Comparison of ENCODE assay signal across 1 cellular context in the genomic region with DNA sequence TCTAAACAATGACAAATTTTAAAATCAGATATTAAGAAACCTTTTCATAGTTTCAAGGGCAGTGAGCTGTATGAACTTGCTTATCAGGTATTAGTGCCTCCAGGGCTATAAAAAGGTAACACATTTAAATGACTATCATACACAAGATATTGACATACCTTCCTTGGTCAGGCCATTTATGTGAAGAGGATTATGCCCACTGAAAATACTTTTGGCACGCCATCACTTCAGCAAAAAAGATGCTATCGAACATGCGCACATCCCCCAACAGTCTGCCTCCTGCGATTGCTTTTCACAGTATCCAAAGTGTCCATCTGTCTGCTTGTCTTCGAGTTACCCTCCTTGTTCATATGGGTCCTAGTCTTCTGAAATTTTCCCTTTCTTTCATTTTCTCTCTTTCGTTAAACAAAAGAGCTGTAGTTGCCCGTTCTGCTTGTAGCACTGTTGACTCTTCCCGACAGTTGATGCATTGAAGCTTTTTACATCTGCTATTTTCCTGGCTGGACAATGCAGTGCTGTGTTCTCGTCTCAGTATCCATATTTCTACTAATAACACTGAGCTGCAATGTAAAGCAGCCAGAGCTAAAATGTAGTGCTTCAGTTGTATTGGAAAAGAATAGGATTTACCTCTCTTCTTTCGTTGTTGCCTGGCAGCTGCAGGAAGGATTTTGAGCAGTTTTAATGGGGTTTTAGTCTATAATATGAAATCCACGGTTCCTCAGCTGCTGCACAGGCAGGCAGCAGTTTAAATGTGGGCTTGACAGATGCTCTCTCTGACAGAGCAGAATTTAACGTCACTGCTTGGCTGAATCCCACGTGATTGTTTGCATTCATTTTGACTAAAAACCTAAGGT.
A peak's percentile ranks its signal among the peaks of the same experiment; 100 is the strongest.
TF ChIP-seq lines count a peak whose summit lies in the region.

A gene with protein sequence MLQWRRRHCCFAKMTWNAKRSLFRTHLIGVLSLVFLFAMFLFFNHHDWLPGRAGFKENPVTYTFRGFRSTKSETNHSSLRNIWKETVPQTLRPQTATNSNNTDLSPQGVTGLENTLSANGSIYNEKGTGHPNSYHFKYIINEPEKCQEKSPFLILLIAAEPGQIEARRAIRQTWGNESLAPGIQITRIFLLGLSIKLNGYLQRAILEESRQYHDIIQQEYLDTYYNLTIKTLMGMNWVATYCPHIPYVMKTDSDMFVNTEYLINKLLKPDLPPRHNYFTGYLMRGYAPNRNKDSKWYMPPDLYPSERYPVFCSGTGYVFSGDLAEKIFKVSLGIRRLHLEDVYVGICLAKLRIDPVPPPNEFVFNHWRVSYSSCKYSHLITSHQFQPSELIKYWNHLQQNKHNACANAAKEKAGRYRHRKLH (minus strand): TSS at position 753 of the 854 bp plus-strand sequence. CDS start 5,051 bp downstream, outside the sequence.

TF ChIP-seq in IMR-90, 13 proteins besides CTCF, POLR2A, EP300 and RAD21 (continued from another document):
- TF ChIP-seq RCOR1 (IDR thresholded peaks at IDR 0.05; ENCODE audit: insufficient replicate concordance, low read length) (no peak), RFX5 (IDR thresholded peaks at IDR 0.05; ENCODE audit: low read depth, low read length) (no peak)
- TF ChIP-seq, protein P1, sequence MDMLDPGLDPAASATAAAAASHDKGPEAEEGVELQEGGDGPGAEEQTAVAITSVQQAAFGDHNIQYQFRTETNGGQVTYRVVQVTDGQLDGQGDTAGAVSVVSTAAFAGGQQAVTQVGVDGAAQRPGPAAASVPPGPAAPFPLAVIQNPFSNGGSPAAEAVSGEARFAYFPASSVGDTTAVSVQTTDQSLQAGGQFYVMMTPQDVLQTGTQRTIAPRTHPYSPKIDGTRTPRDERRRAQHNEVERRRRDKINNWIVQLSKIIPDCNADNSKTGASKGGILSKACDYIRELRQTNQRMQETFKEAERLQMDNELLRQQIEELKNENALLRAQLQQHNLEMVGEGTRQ (IDR thresholded peaks at IDR 0.05; ENCODE audit: low read depth, low read length), result peak; percentile 28; the same call in 1 of the 2 replicates
